Comparison of ENCODE assay signal across 24 cellular contexts in genomic region chr1:212696721-212697331, GRCh38. TPM values are rescaled to one million over a fixed set of nuclear protein-coding genes. Genes with fewer than 3 reads are reported as not detected.
DNase-seq lines count a peak whose midpoint lies in the region; ATAC-seq, FAIRE-seq and TF ChIP-seq lines count a peak whose summit lies in the region.
"Had no signal": no experiment of that assay in that cellular context is flagged by ENCODE, and none has a peak within 500 bp of the region (broad histone marks: within the 10 kb centered on the region; RNA-seq: fewer than 3 reads in every experiment).

No MANE protein-coding gene starts in this region.

- TF ChIP-seq EP300 in esophagus muscularis mucosa (IDR thresholded peaks at IDR 0.05), result no peak

- H3K27ac Mint-ChIP-seq in activated CD4-positive, alpha-beta T cell treated with anti-CD3 and anti-CD28 coated beads for 36 hours, result peak overlapping the region; percentile 87
- peak overlapping the region; percentile 43 for H3K27ac Mint-ChIP-seq in activated CD8-positive, alpha-beta T cell treated with anti-CD3 and anti-CD28 coated beads for 36 hours
- H3K27ac Mint-ChIP-seq in dendritic cell treated with granulocyte-macrophage colony-stimulating factor and Interleukin-4, amounts not matched to agents 40 ng/mL and 50 ng/mL, for 4 days, result peak overlapping the region; percentile 90

- 84 to 87% (median 85%) methylated on average over 13 of the region's 13 CpGs for WGBS in psoas muscle, 3 donors
- WGBS in esophagus muscularis mucosa, result 84% methylated on average over 13 of the region's 13 CpGs

- peak; percentile 30 for FAIRE-seq in GM12892 (lab: Jason Lieb, UNC)
- FAIRE-seq: islet of Langerhans had no signal

- CTCF ChIA-PET in activated CD4-positive, alpha-beta T cell treated with anti-CD3 and anti-CD28 coated beads for 36 hours (lab: Charles Lee), result interaction anchor here (0.9 to 3.0 kb wide), 7 partner anchors 17 to 240 kb away, joined by 3 to 11 read pairs (median 6); no protein-coding TSS in a partner anchor
- CTCF ChIA-PET in activated CD8-positive, alpha-beta T cell treated with anti-CD3 and anti-CD28 coated beads for 36 hours (lab: Charles Lee), result interaction anchor here (0.7 to 3.7 kb wide), 8 partner anchors 10 to 222 kb away, joined by 3 to 27 read pairs (median 16); no protein-coding TSS in a partner anchor

- TF ChIP-seq CTCF in activated CD8-positive, alpha-beta T cell treated with anti-CD3 and anti-CD28 coated beads for 36 hours (IDR thresholded peaks at IDR 0.05), result no peak
- no peak for TF ChIP-seq CTCF in psoas muscle (IDR thresholded peaks at IDR 0.05)
- no peak for TF ChIP-seq CTCF in esophagus muscularis mucosa (IDR thresholded peaks at IDR 0.05)

- peaks cover 51% of the 10 kb centered on the region for H3K36me3 Mint-ChIP-seq in activated CD4-positive, alpha-beta T cell treated with anti-CD3 and anti-CD28 coated beads for 36 hours (ENCODE audit: low read depth)
- peaks cover 53% of the 10 kb centered on the region for H3K36me3 Mint-ChIP-seq in activated CD8-positive, alpha-beta T cell treated with anti-CD3 and anti-CD28 coated beads for 36 hours (ENCODE audit: low read depth)
- peaks cover 14% of the 10 kb centered on the region for H3K36me3 Mint-ChIP-seq in dendritic cell treated with granulocyte-macrophage colony-stimulating factor and Interleukin-4, amounts not matched to agents 40 ng/mL and 50 ng/mL, for 4 days (ENCODE audit: low read depth)

- H3K9me3 Mint-ChIP-seq in activated CD4-positive, alpha-beta T cell treated with anti-CD3 and anti-CD28 coated beads for 36 hours (ENCODE audit: low read depth), result no peaks in the 10 kb centered on the region
- no peaks in the 10 kb centered on the region for H3K9me3 Mint-ChIP-seq in activated CD8-positive, alpha-beta T cell treated with anti-CD3 and anti-CD28 coated beads for 36 hours
- H3K9me3 Mint-ChIP-seq in dendritic cell treated with granulocyte-macrophage colony-stimulating factor and Interleukin-4, amounts not matched to agents 40 ng/mL and 50 ng/mL, for 4 days, result no peaks in the 10 kb centered on the region
- H3K9me3 Mint-ChIP-seq: stimulated activated naive CD8-positive, alpha-beta T cell treated with anti-CD3 and anti-CD28 coated beads, Interleukin-15, amount 100 ng/mL, for 72 hours had no signal

- H3K27ac ChIP-seq in psoas muscle (no peak overlapping the region), esophagus muscularis mucosa (replicated peaks in 1 of 4) (no peak overlapping the region)
- H3K27ac ChIP-seq: body of pancreas, esophagus squamous epithelium, gastrocnemius medialis, KMS-11, skin epidermis, transverse colon had no signal

- peak overlapping the region; percentile 77 for H3K4me3 Mint-ChIP-seq in activated CD4-positive, alpha-beta T cell treated with anti-CD3 and anti-CD28 coated beads for 36 hours
- H3K4me3 Mint-ChIP-seq in activated CD8-positive, alpha-beta T cell treated with anti-CD3 and anti-CD28 coated beads for 36 hours, result peak overlapping the region; percentile 79
- H3K4me3 Mint-ChIP-seq in dendritic cell treated with granulocyte-macrophage colony-stimulating factor and Interleukin-4, amounts not matched to agents 40 ng/mL and 50 ng/mL, for 4 days, result peak overlapping the region; percentile 92

- H3K36me3 ChIP-seq in psoas muscle (ENCODE audit: insufficient read depth in 1 of 2, low read depth in 1 of 2) (no peaks in the 10 kb centered on the region), esophagus muscularis mucosa (no peaks in the 10 kb centered on the region)
- H3K36me3 ChIP-seq: esophagus squamous epithelium, gastrocnemius medialis, transverse colon had no signal

- TF ChIP-seq POLR2A in GM12892 (IDR thresholded peaks at IDR 0.05; ENCODE audit: low read depth, low read length), result no peak
- no peak for TF ChIP-seq POLR2A in esophagus muscularis mucosa (IDR thresholded peaks at IDR 0.05; ENCODE audit: low read depth)

- intact Hi-C loops in activated CD4-positive, alpha-beta T cell treated with anti-CD3 and anti-CD28 coated beads for 36 hours (cut with DNase I, micrococcal nuclease), result loop anchor here in 1 of 2 experiments (10.0 kb wide), 1 partner anchor 298 kb away; no protein-coding TSS in a partner anchor
- intact Hi-C loops in activated CD8-positive, alpha-beta T cell treated with anti-CD3 and anti-CD28 coated beads for 36 hours (cut with micrococcal nuclease), result loop anchor here (5.0 kb wide), 1 partner anchor 85 kb away; no protein-coding TSS in a partner anchor
- intact Hi-C loops in dendritic cell treated with granulocyte-macrophage colony-stimulating factor and Interleukin-4, amounts not matched to agents 40 ng/mL and 50 ng/mL, for 4 days (cut with micrococcal nuclease), result loop anchor here (5.0 kb wide), 1 partner anchor 55 kb away; no protein-coding TSS in a partner anchor
- intact Hi-C loops in psoas muscle (cut with DNase I) (no loop called here), esophagus muscularis mucosa (cut with DNase I) (no loop called here)

- H3K27me3 ChIP-seq in psoas muscle (ENCODE audit: insufficient read depth in 3 of 3, low read length in 2 of 3) (peaks cover 0 to 74% (median 20%) of the 10 kb centered on the region in 3 donors), esophagus muscularis mucosa (no peaks in the 10 kb centered on the region)

- ATAC-seq in activated CD4-positive, alpha-beta T cell treated with anti-CD3 and anti-CD28 coated beads for 36 hours, result no peak
- ATAC-seq in activated CD8-positive, alpha-beta T cell treated with anti-CD3 and anti-CD28 coated beads for 36 hours, result no peak
- ATAC-seq in psoas muscle, result no peak
- ATAC-seq: body of pancreas; gastrocnemius medialis; HCT116; stimulated activated naive CD8-positive, alpha-beta T cell treated with anti-CD3 and anti-CD28 coated beads, Interleukin-15, amount 100 ng/mL, for 72 hours had no signal

- no peak for DNase-seq in activated CD4-positive, alpha-beta T cell treated with anti-CD3 and anti-CD28 coated beads for 36 hours
- DNase-seq in activated CD4-positive, alpha-beta T cell treated with anti-CD3 and anti-CD28 coated beads, Interleukin-2, amount 50 U/mL, for 4 hours, result no peak
- DNase-seq in GM12892 (ENCODE audit: insufficient read length) (no peak), NOMO-1 (lab: John Stamatoyannopoulos, UW; ENCODE audit: unreplicated experiment in 2 of 2) (no peak), psoas muscle (no peak), esophagus muscularis mucosa (ENCODE audit: extremely low spot score) (no peak)
- DNase-seq in activated CD8-positive, alpha-beta T cell treated with anti-CD3 and anti-CD28 coated beads for 36 hours, result no peak
- DNase-seq: 8988T; activated CD4-positive, alpha-beta T cell treated with anti-CD3 and anti-CD28 coated beads for 48 hours; body of pancreas; effector memory CD4-positive, alpha-beta T cell; esophagus squamous epithelium; gastrocnemius medialis; NCI-H1694 treated with DMSO at 0.1 percent for 48 hours; NCI-H748 treated with DMSO at 0.1 percent for 48 hours; Right ventricle myocardium superior; stimulated activated CD4-positive, alpha-beta T cell treated with anti-CD3 and anti-CD28 coated beads, Interleukin-2, amount 100 ng/mL, for 48 hours; stimulated activated naive CD8-positive, alpha-beta T cell treated with anti-CD3 and anti-CD28 coated beads, Interleukin-15, amount 100 ng/mL, for 72 hours; transverse colon had no signal

- H3K9me3 ChIP-seq in psoas muscle (no peaks in the 10 kb centered on the region), esophagus muscularis mucosa (no peaks in the 10 kb centered on the region)
- H3K9me3 ChIP-seq: body of pancreas, esophagus squamous epithelium, gastrocnemius medialis, transverse colon had no signal

- H3K27me3 Mint-ChIP-seq in activated CD4-positive, alpha-beta T cell treated with anti-CD3 and anti-CD28 coated beads for 36 hours, result peaks cover 5% of the 10 kb centered on the region
- peaks cover 1% of the 10 kb centered on the region for H3K27me3 Mint-ChIP-seq in activated CD8-positive, alpha-beta T cell treated with anti-CD3 and anti-CD28 coated beads for 36 hours
- peaks cover 8% of the 10 kb centered on the region for H3K27me3 Mint-ChIP-seq in dendritic cell treated with granulocyte-macrophage colony-stimulating factor and Interleukin-4, amounts not matched to agents 40 ng/mL and 50 ng/mL, for 4 days

- H3K4me1 ChIP-seq in psoas muscle (peaks cover 14% of the 10 kb centered on the region), esophagus muscularis mucosa (peaks cover 26 to 36% (median 31%) of the 10 kb centered on the region in 4 donors)

- no peak overlapping the region for H3K4me3 ChIP-seq in psoas muscle
- H3K4me3 ChIP-seq in esophagus muscularis mucosa, result no peak overlapping the region
- H3K4me3 ChIP-seq: body of pancreas, esophagus squamous epithelium, gastrocnemius medialis, skin epidermis, transverse colon had no signal

- peaks cover 45% of the 10 kb centered on the region for H3K4me1 Mint-ChIP-seq in activated CD4-positive, alpha-beta T cell treated with anti-CD3 and anti-CD28 coated beads for 36 hours
- peaks cover 36% of the 10 kb centered on the region for H3K4me1 Mint-ChIP-seq in activated CD8-positive, alpha-beta T cell treated with anti-CD3 and anti-CD28 coated beads for 36 hours (ENCODE audit: low read depth)
- H3K4me1 Mint-ChIP-seq in dendritic cell treated with granulocyte-macrophage colony-stimulating factor and Interleukin-4, amounts not matched to agents 40 ng/mL and 50 ng/mL, for 4 days (ENCODE audit: low read depth), result peaks cover 58% of the 10 kb centered on the region

- POLR2A ChIA-PET in activated CD4-positive, alpha-beta T cell treated with anti-CD3 and anti-CD28 coated beads for 36 hours (lab: Charles Lee), result interaction anchor here (0.5 to 0.7 kb wide), 4 partner anchors 19 to 761 kb away, joined by 3 to 4 read pairs (median 3); no protein-coding TSS in a partner anchor
- POLR2A ChIA-PET in activated CD8-positive, alpha-beta T cell treated with anti-CD3 and anti-CD28 coated beads for 36 hours (lab: Charles Lee), result interaction anchor here (0.8 to 3.1 kb wide), 4 partner anchors 10 to 51 kb away, joined by 3 to 10 read pairs (median 6); no protein-coding TSS in a partner anchor

RNA-seq across cellular contexts. Expression of gene BATF3, which starts 2.8 kb away (rescaled TPM):
- total RNA-seq in activated CD4-positive, alpha-beta T cell treated with anti-CD3 and anti-CD28 coated beads for 36 hours, result 100 to 1,000 TPM; 129 to 149 TPM
- 12.8 TPM for polyA plus RNA-seq in GM12892 (2012; ENCODE audit: missing spikeins)
- 10 to 100 TPM; 52.6 to 61.3 TPM for total RNA-seq in activated CD8-positive, alpha-beta T cell treated with anti-CD3 and anti-CD28 coated beads for 36 hours
- 1 to 10 TPM in 2 of 4 donors, under 1 TPM in 2; 0.60 to 2.9 (median 1.5) TPM for total RNA-seq in psoas muscle
- 1 to 10 TPM in 1 of 3 donors, under 1 TPM in 2; 0.03 to 1.0 (median 0.53) TPM for polyA plus RNA-seq in psoas muscle
- 1 to 10 TPM; 2.1 to 8.1 (median 5.9) TPM for total RNA-seq in esophagus muscularis mucosa

Comparison
In these comparisons a context has a peak if more than half of its experiments do, and no peak if none do; other contexts are left out.
1. RNA of gene BATF3, which starts 2.8 kb away (total RNA-seq): 129 to 149 TPM in activated CD4-positive, alpha-beta T cell treated with anti-CD3 and anti-CD28 coated beads for 36 hours and 52.6 to 61.3 TPM in activated CD8-positive, alpha-beta T cell treated with anti-CD3 and anti-CD28 coated beads for 36 hours; 2.1 to 8.1 TPM in esophagus muscularis mucosa and 0.60 to 2.9 TPM in psoas muscle; every median in the first group is over 4 times any median in the second.
2. intact Hi-C loops: an anchor here in activated CD8-positive, alpha-beta T cell treated with anti-CD3 and anti-CD28 coated beads for 36 hours (5.0 kb wide) and dendritic cell treated with granulocyte-macrophage colony-stimulating factor and Interleukin-4, amounts not matched to agents 40 ng/mL and 50 ng/mL, for 4 days (5.0 kb wide); none called in psoas muscle and esophagus muscularis mucosa.
3. Peak in every context shown above with its lines, with median percentiles within 50 percentile points of each other: H3K27ac Mint-ChIP-seq and H3K4me3 Mint-ChIP-seq.